ENCODE assay signal across 1 cellular context in the genomic region with DNA sequence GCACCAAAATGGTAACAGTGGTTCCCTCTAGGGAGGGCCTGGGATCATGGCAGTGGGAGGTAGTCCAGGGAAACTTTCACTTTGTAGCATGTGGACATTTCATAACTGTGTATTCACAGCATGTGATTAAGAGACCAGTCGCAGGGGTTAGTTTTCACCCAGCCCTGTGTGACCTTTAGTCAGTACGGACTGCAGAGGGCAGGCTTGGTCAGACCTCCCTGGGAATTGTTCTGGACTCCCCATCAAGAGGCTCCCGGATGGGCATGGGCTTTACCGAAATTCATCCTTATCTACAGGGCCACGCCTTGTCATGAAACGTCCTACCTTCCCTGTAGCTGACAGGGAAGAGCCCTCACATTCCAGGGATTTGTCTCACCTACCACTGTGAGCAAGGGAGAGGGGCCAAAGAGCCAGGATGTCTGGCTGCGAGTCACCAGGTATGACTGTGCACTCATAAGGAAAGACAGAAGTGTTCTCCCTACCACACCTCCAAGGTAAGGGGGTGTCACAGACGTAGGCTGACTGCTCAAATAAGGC.
TF ChIP-seq lines count a peak whose summit lies in the region.

No MANE protein-coding gene starts in this region.

TF ChIP-seq in HepG2, 621 proteins besides CTCF, POLR2A, EP300 and RAD21 (continued from another document):
- TF ChIP-seq TFDP2 (CRISPR knock-in tag; IDR thresholded peaks at IDR 0.05) (0 out of 2 replicates have a peak, but pooled peaks have one; percentile 28), SRSF9 (IDR thresholded peaks at IDR 0.05; ENCODE audit: borderline replicate concordance, insufficient read depth, low read depth, low read length, poor library complexity, severe bottlenecking) (no peak), MYC (CRISPR knock-in tag; IDR thresholded peaks at IDR 0.05; ENCODE audit: borderline replicate concordance) (peak; percentile 50), MXD4 (CRISPR knock-in tag; IDR thresholded peaks at IDR 0.05) (0 out of 2 replicates have a peak, but pooled peaks have one; percentile 42), TRIM24 (CRISPR knock-in tag; IDR thresholded peaks at IDR 0.05) (no peak), CEBPG (CRISPR knock-in tag; IDR thresholded peaks at IDR 0.05) (peak; percentile 45), SP4 (CRISPR knock-in tag; IDR thresholded peaks at IDR 0.05) (no peak; the same call in 1 of the 2 replicates), FOXC1 (CRISPR knock-in tag; IDR thresholded peaks at IDR 0.05; ENCODE audit: borderline replicate concordance) (peak; percentile 21; the same call in 1 of the 2 replicates), MAX (IDR thresholded peaks at IDR 0.05) (peak; percentile 66; the same call in 1 of the 2 replicates), ZNF331 (CRISPR knock-in tag; IDR thresholded peaks at IDR 0.05) (0 out of 2 replicates have a peak, but pooled peaks have one; percentile 26), ARNTL (CRISPR knock-in tag; IDR thresholded peaks at IDR 0.05) (peak; percentile 68), TGIF2 (CRISPR knock-in tag; IDR thresholded peaks at IDR 0.05) (no peak), RXRB (CRISPR knock-in tag; IDR thresholded peaks at IDR 0.05; ENCODE audit: borderline replicate concordance) (no peak), ERF (CRISPR knock-in tag; IDR thresholded peaks at IDR 0.05) (peak; percentile 70; the same call in 1 of the 2 replicates), TFDP1 (CRISPR knock-in tag; IDR thresholded peaks at IDR 0.05; ENCODE audit: borderline replicate concordance) (0 out of 2 replicates have a peak, but pooled peaks have one; percentile 24), ARID4A (CRISPR knock-in tag; IDR thresholded peaks at IDR 0.05; ENCODE audit: borderline replicate concordance) (peak; percentile 36; the same call in 1 of the 2 replicates), HOXA3 (CRISPR knock-in tag; IDR thresholded peaks at IDR 0.05) (0 out of 2 replicates have a peak, but pooled peaks have one; percentile 22), AGO2 (optimal IDR thresholded peaks at IDR 0.05; ENCODE audit: low read depth, low read length) (no peak), NFE2L2 (IDR thresholded peaks at IDR 0.05; ENCODE audit: low read length) (peak; percentile 18; the same call in 1 of the 2 replicates), ZNF282 (IDR thresholded peaks at IDR 0.05; ENCODE audit: partially characterized antibody) (no peak), FOXP4 (CRISPR knock-in tag; IDR thresholded peaks at IDR 0.05) (0 out of 2 replicates have a peak, but pooled peaks have one; percentile 13), XBP1 (CRISPR knock-in tag; IDR thresholded peaks at IDR 0.05) (no peak), GATAD2A (CRISPR knock-in tag; IDR thresholded peaks at IDR 0.05) (peak; percentile 41; the same call in 1 of the 2 replicates), HINFP (CRISPR knock-in tag; IDR thresholded peaks at IDR 0.05; ENCODE audit: low read depth) (no peak; the same call in 1 of the 2 replicates), RARA (CRISPR knock-in tag; IDR thresholded peaks at IDR 0.05) (peak; percentile 47; the same call in 1 of the 2 replicates), TFE3 (CRISPR knock-in tag; IDR thresholded peaks at IDR 0.05) (peak; percentile 87), DMAP1 (CRISPR knock-in tag; IDR thresholded peaks at IDR 0.05) (peak; percentile 69), FOXA3 (CRISPR knock-in tag; IDR thresholded peaks at IDR 0.05) (peak; percentile 60), KDM2A (CRISPR knock-in tag; IDR thresholded peaks at IDR 0.05; ENCODE audit: borderline replicate concordance, low read depth) (no peak), HOXD1 (CRISPR knock-in tag; IDR thresholded peaks at IDR 0.05) (no peak), MIER3 (CRISPR knock-in tag; IDR thresholded peaks at IDR 0.05; ENCODE audit: borderline replicate concordance) (0 out of 2 replicates have a peak, but pooled peaks have one; percentile 14), POLR2AphosphoS5 (IDR thresholded peaks at IDR 0.05; ENCODE audit: low read depth, low read length) (no peak), RXRA (CRISPR knock-in tag; IDR thresholded peaks at IDR 0.05) (0 out of 2 replicates have a peak, but pooled peaks have one; percentile 17)
- TF ChIP-seq, protein P1, sequence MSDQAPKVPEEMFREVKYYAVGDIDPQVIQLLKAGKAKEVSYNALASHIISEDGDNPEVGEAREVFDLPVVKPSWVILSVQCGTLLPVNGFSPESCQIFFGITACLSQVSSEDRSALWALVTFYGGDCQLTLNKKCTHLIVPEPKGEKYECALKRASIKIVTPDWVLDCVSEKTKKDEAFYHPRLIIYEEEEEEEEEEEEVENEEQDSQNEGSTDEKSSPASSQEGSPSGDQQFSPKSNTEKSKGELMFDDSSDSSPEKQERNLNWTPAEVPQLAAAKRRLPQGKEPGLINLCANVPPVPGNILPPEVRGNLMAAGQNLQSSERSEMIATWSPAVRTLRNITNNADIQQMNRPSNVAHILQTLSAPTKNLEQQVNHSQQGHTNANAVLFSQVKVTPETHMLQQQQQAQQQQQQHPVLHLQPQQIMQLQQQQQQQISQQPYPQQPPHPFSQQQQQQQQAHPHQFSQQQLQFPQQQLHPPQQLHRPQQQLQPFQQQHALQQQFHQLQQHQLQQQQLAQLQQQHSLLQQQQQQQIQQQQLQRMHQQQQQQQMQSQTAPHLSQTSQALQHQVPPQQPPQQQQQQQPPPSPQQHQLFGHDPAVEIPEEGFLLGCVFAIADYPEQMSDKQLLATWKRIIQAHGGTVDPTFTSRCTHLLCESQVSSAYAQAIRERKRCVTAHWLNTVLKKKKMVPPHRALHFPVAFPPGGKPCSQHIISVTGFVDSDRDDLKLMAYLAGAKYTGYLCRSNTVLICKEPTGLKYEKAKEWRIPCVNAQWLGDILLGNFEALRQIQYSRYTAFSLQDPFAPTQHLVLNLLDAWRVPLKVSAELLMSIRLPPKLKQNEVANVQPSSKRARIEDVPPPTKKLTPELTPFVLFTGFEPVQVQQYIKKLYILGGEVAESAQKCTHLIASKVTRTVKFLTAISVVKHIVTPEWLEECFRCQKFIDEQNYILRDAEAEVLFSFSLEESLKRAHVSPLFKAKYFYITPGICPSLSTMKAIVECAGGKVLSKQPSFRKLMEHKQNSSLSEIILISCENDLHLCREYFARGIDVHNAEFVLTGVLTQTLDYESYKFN (CRISPR knock-in tag; conservative IDR thresholded peaks at IDR 0.05) = peak; percentile 22; the same call in 1 of the 2 replicates
